ENCODE assay signal across 8 cellular contexts in the genomic region with DNA sequence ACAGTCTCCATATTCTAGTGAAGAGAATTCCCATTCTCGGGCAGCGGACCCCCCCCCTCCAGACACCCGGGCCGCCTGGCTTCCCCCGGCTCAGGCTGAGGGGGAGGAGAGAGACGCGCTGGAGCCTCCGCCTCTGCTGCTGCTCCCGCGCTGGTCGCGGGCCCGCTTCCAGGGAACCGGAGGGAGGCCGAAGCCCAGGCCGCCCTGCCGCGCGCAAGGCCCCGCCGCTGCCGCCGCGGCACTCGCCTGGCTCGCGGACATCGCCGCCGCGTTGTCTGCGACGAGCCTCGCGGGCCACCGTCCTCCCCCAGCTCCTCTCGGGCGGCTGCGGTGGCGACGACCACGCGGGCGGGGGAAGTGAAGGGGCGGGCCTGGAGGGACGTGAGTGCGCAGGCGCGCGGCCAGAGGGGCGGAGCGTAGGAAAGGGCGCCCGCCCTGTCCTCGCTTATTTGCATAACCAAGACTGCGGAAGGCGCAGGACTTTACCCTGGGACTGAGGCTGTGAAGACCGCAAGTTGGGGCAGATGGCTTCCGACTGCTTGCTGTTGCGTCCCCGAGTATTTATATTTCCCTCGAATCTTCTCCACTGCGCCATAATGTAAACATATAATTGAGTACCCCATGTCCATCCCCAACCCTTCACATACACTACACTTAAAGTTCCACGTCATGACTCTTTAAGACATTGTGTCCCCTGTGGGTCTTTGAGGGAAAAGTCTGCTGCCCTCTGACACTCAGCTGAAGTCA. TPM values are rescaled to one million over a fixed set of nuclear protein-coding genes. Genes with fewer than 3 reads are reported as not detected.
DNase-seq lines count a peak whose midpoint lies in the region; ATAC-seq and TF ChIP-seq lines count a peak whose summit lies in the region.

A gene with protein sequence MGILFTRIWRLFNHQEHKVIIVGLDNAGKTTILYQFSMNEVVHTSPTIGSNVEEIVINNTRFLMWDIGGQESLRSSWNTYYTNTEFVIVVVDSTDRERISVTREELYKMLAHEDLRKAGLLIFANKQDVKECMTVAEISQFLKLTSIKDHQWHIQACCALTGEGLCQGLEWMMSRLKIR (minus strand): TSS at position 279 of the 747 bp plus-strand sequence. CDS start 245 bp downstream, at position 34.

- H3K4me1 Mint-ChIP-seq in effector memory CD8-positive, alpha-beta T cell (ENCODE audit: low read depth in 2 of 2) = peaks cover 35 to 43% of the 10 kb centered on the region in 2 donors
- H3K4me1 Mint-ChIP-seq in memory B cell = peaks cover 31% of the 10 kb centered on the region

- CTCF ChIA-PET in activated CD8-positive, alpha-beta memory T cell treated with anti-CD3 and anti-CD28 coated beads for 36 hours (lab: Charles Lee) = interaction anchor here (0.7 to 1.2 kb wide), 3 partner anchors 12 to 197 kb away, joined by 3 read pairs; no protein-coding TSS in a partner anchor

- H3K27ac Mint-ChIP-seq in effector memory CD8-positive, alpha-beta T cell = peak within 1 kb of the TSS; percentile 94 to 95
- peak within 1 kb of the TSS; percentile 95 for H3K27ac Mint-ChIP-seq in memory B cell

- H3K4me3 Mint-ChIP-seq in effector memory CD8-positive, alpha-beta T cell = peak within 1 kb of the TSS; percentile 90 to 93
- peak within 1 kb of the TSS; percentile 93 for H3K4me3 Mint-ChIP-seq in memory B cell

- peak; percentile 91 for ATAC-seq in effector memory CD8-positive, alpha-beta T cell (replicated peaks)
- ATAC-seq in memory B cell (ENCODE audit: low read depth) = peak; percentile 90

- no peak for TF ChIP-seq CTCF in GM20000 (IDR thresholded peaks at IDR 0.05; ENCODE audit: extremely low read depth, missing control alignments)

- POLR2A ChIA-PET in activated CD8-positive, alpha-beta memory T cell treated with anti-CD3 and anti-CD28 coated beads for 36 hours (lab: Charles Lee) = interaction anchor here (0.6 to 1.2 kb wide), 4 partner anchors 8 to 847 kb away, joined by 3 to 4 read pairs (median 3); no protein-coding TSS in a partner anchor

- peaks cover 17% of the 10 kb centered on the region for H3K36me3 Mint-ChIP-seq in effector memory CD8-positive, alpha-beta T cell (ENCODE audit: insufficient read depth)
- H3K36me3 Mint-ChIP-seq in memory B cell = no peaks in the 10 kb centered on the region

- peak; percentile 89 for DNase-seq in CMK (ENCODE audit: low read depth)
- peak; percentile 97 for DNase-seq in GM20000 (ENCODE audit: low spot score)
- DNase-seq in HT-29 (ENCODE audit: low spot score) = peak; percentile 93
- DNase-seq in NOMO-1 (lab: John Stamatoyannopoulos, UW; ENCODE audit: unreplicated experiment in 2 of 2) = peak; percentile 90 to 94
- peak; percentile 95 to 98 (median 97) for DNase-seq in effector memory CD8-positive, alpha-beta T cell
- DNase-seq in memory B cell (ENCODE audit: low spot score in 2 of 2) = peak; percentile 95 to 97
- DNase-seq in stimulated activated CD8-positive, alpha-beta memory T cell treated with anti-CD3 and anti-CD28 coated beads, Interleukin-12 subunit alpha, Interleukin-12 subunit beta, amount 100 ng/mL, for 24 hours (ENCODE audit: extremely low read depth) = peak; percentile 82

- no peaks in the 10 kb centered on the region for H3K9me3 Mint-ChIP-seq in effector memory CD8-positive, alpha-beta T cell
- no peaks in the 10 kb centered on the region for H3K9me3 Mint-ChIP-seq in memory B cell

- no peaks in the 10 kb centered on the region for H3K27me3 Mint-ChIP-seq in effector memory CD8-positive, alpha-beta T cell
- H3K27me3 Mint-ChIP-seq in memory B cell = no peaks in the 10 kb centered on the region

RNA-seq across cellular contexts. Expression of the gene that starts here (rescaled TPM):
- 82.0 and 125 TPM in 2 replicates for total RNA-seq in HT-29 (2014; rRNA removed; shearing (Covaris generic))
- total RNA-seq in activated CD8-positive, alpha-beta memory T cell treated with anti-CD3 and anti-CD28 coated beads for 36 hours = 10 to 100 TPM; 77.4 to 79.0 TPM

Comparison
In these comparisons a context has a peak if more than half of its experiments do, and no peak if none do; other contexts are left out.
1. Peak in every context shown above with its lines: DNase-seq and ATAC-seq.